Comparison of ENCODE assay signal across 32 cellular contexts in the genomic region with DNA sequence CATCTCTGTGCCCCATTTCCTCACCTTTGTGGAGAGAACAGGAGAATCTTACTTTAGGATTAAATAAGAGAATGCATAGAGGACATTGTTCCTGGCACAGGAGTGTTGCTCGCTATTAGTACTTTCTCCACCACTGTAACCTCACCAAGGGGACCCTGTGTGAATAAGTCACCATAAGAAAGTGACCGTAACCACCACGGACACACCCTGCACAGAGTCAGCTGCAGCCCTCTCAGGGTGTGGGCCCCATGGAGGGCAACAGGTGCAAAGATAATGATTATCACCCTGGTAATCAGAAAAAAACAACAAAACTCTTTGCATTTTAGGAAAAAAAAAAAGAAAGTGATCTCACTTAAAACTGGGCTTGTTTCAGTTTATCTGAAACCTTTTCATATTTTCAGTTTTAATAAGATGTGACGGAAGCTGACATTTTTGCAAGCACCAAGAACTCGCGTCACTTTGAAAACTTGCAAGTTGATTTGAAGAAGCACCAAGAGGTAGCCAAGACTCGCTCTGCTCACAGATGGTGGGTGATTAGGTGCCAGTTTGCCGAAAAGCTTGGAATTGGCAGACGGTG.
A peak's percentile ranks its signal among the peaks of the same experiment; 100 is the strongest.
DNase-seq lines count a peak whose midpoint lies in the region; ATAC-seq and FAIRE-seq lines count a peak whose summit lies in the region.
"Had no signal": no experiment of that assay in that cellular context is flagged by ENCODE, and none has a peak within 500 bp of the region (broad histone marks: within the 10 kb centered on the region; RNA-seq: fewer than 3 reads in every experiment).

No MANE protein-coding gene starts in this region.

- H3K27me3 Mint-ChIP-seq in activated naive CD4-positive, alpha-beta T cell treated with anti-CD3 and anti-CD28 coated beads for 36 hours (ENCODE audit: low read depth), result peaks cover 9% of the 10 kb centered on the region

- CTCF ChIA-PET in activated naive CD4-positive, alpha-beta T cell treated with anti-CD3 and anti-CD28 coated beads for 36 hours (lab: Charles Lee), result interaction anchor here (0.6 to 1.6 kb wide), 2 partner anchors 8 to 30 kb away, joined by 3 read pairs; no protein-coding TSS in a partner anchor

- no peak overlapping the region for H3K27ac Mint-ChIP-seq in stimulated activated effector memory CD8-positive, alpha-beta T cell treated with anti-CD3 and anti-CD28 coated beads, Interleukin-12 subunit alpha, Interleukin-12 subunit beta, amount 100 ng/mL, for 72 hours
- no peak overlapping the region for H3K27ac Mint-ChIP-seq in activated naive CD4-positive, alpha-beta T cell treated with anti-CD3 and anti-CD28 coated beads for 36 hours
- H3K27ac Mint-ChIP-seq: activated CD8-positive, alpha-beta T cell treated with anti-CD3 and anti-CD28 coated beads, Interleukin-2, amount 10 ng/mL, durations not matched to agents 7 days and 5 days; CD4-positive, alpha-beta memory T cell; GM23338; stimulated activated naive CD8-positive, alpha-beta T cell treated with anti-CD3 and anti-CD28 coated beads, Interleukin-15, Interleukin-2, amounts not matched to agents 100 ng/mL and 50 ng/mL, for 24 hours had no signal

- H3K4me1 ChIP-seq in small intestine (ENCODE audit: control insufficient read depth in 2 of 2, insufficient read depth in 1 of 2, low read depth in 1 of 2, low read length in 1 of 2), result no peaks in the 10 kb centered on the region
- H3K4me1 ChIP-seq: spleen, thyroid gland had no signal

- H3K4me1 Mint-ChIP-seq in stimulated activated effector memory CD8-positive, alpha-beta T cell treated with anti-CD3 and anti-CD28 coated beads, Interleukin-12 subunit alpha, Interleukin-12 subunit beta, amount 100 ng/mL, for 72 hours, result no peaks in the 10 kb centered on the region
- no peaks in the 10 kb centered on the region for H3K4me1 Mint-ChIP-seq in activated naive CD4-positive, alpha-beta T cell treated with anti-CD3 and anti-CD28 coated beads for 36 hours (ENCODE audit: low read depth)

- intact Hi-C loops in activated naive CD4-positive, alpha-beta T cell treated with anti-CD3 and anti-CD28 coated beads for 36 hours (cut with micrococcal nuclease), result no loop called here

- H3K27me3 ChIP-seq in small intestine (ENCODE audit: control insufficient read depth in 2 of 2, insufficient read depth in 2 of 2, low read length in 2 of 2), result peaks cover 0 to 3% of the 10 kb centered on the region in 2 donors
- H3K27me3 ChIP-seq: thyroid gland had no signal

- H3K36me3 ChIP-seq in small intestine (ENCODE audit: control insufficient read depth in 2 of 2, insufficient read depth in 2 of 2, low read length in 2 of 2), result no peaks in the 10 kb centered on the region
- H3K36me3 ChIP-seq: spleen, thyroid gland had no signal

- WGBS in small intestine, 3 donors, result 60 to 70% (median 63%) methylated on average over 9 of the region's 9 CpGs

- H3K36me3 Mint-ChIP-seq in stimulated activated effector memory CD8-positive, alpha-beta T cell treated with anti-CD3 and anti-CD28 coated beads, Interleukin-12 subunit alpha, Interleukin-12 subunit beta, amount 100 ng/mL, for 72 hours, result no peaks in the 10 kb centered on the region
- no peaks in the 10 kb centered on the region for H3K36me3 Mint-ChIP-seq in activated naive CD4-positive, alpha-beta T cell treated with anti-CD3 and anti-CD28 coated beads for 36 hours (ENCODE audit: low read depth)
- H3K36me3 Mint-ChIP-seq: CD4-positive, alpha-beta memory T cell had no signal

- H3K9me3 ChIP-seq in small intestine (ENCODE audit: control insufficient read depth, low read depth), result no peaks in the 10 kb centered on the region
- H3K9me3 ChIP-seq: spleen, thyroid gland had no signal

- H3K27ac ChIP-seq in small intestine (ENCODE audit: low read depth in 1 of 2, low read length in 1 of 2), result no peak overlapping the region
- H3K27ac ChIP-seq: 22Rv1, dorsolateral prefrontal cortex, spleen, thyroid gland had no signal

- peak; percentile 63 for ATAC-seq in GM19455 (IDR thresholded peaks at IDR 0.05; ENCODE audit: unreplicated experiment)
- ATAC-seq in stimulated activated effector memory CD8-positive, alpha-beta T cell treated with anti-CD3 and anti-CD28 coated beads, Interleukin-12 subunit alpha, Interleukin-12 subunit beta, amount 100 ng/mL, for 72 hours, result peak; percentile 49
- ATAC-seq: activated CD8-positive, alpha-beta T cell treated with anti-CD3 and anti-CD28 coated beads, Interleukin-2, amount 10 ng/mL, durations not matched to agents 7 days and 5 days; activated T-cell treated with anti-CD3 and anti-CD28 coated beads, Interleukin-2, amount 50 U/mL, for 4 hours; GM23338; PC-3 had no signal

- no peak overlapping the region for H3K4me3 ChIP-seq in small intestine (ENCODE audit: low read depth in 1 of 2, low read length in 2 of 2)
- H3K4me3 ChIP-seq: dorsolateral prefrontal cortex, GM23338, spleen, thyroid gland had no signal

- no peaks in the 10 kb centered on the region for H3K9me3 Mint-ChIP-seq in stimulated activated effector memory CD8-positive, alpha-beta T cell treated with anti-CD3 and anti-CD28 coated beads, Interleukin-12 subunit alpha, Interleukin-12 subunit beta, amount 100 ng/mL, for 72 hours
- no peaks in the 10 kb centered on the region for H3K9me3 Mint-ChIP-seq in activated naive CD4-positive, alpha-beta T cell treated with anti-CD3 and anti-CD28 coated beads for 36 hours
- H3K9me3 Mint-ChIP-seq: activated T-cell treated with anti-CD3 and anti-CD28 coated beads, Interleukin-2, amount 50 U/mL, for 4 hours; CD4-positive, alpha-beta memory T cell; GM23338; stimulated activated naive CD8-positive, alpha-beta T cell treated with anti-CD3 and anti-CD28 coated beads, Interleukin-15, Interleukin-2, amounts not matched to agents 100 ng/mL and 50 ng/mL, for 24 hours had no signal

- no peak for FAIRE-seq in small intestine (lab: Jason Lieb, UNC)
- FAIRE-seq: GM12891 had no signal

- DNase-seq in DMS 273 (lab: John Stamatoyannopoulos, UW; ENCODE audit: unreplicated experiment) (peak; percentile 24), DMS 273 treated with DMSO at 0.1 percent for 48 hours (lab: John Stamatoyannopoulos, UW) (no peak), NCI-H146 (lab: John Stamatoyannopoulos, UW) (peak; percentile 62), small intestine (no peak), NCI-H524 treated with DMSO at 0.1 percent for 48 hours (lab: John Stamatoyannopoulos, UW) (no peak)
- no peak for DNase-seq in stimulated activated effector memory CD8-positive, alpha-beta T cell treated with anti-CD3 and anti-CD28 coated beads, Interleukin-12 subunit alpha, Interleukin-12 subunit beta, amount 100 ng/mL, for 72 hours (ENCODE audit: low spot score in 2 of 2)
- DNase-seq in activated naive CD4-positive, alpha-beta T cell treated with anti-CD3 and anti-CD28 coated beads for 36 hours, result no peak
- DNase-seq: activated CD8-positive, alpha-beta T cell treated with anti-CD3 and anti-CD28 coated beads, Interleukin-2, amount 10 ng/mL, durations not matched to agents 7 days and 5 days; activated naive CD4-positive, alpha-beta T cell treated with anti-CD3 and anti-CD28 coated beads, Interleukin-2, amount 50 U/mL, for 16 hours; activated T-cell treated with anti-CD3 and anti-CD28 coated beads, Interleukin-2, amount 50 U/mL, for 4 hours; anterior cingulate cortex; caudate nucleus; CD4-positive, alpha-beta memory T cell; DMS53; GF-D8; head of caudate nucleus; Kasumi-1; NCI-H1930; NCI-H226; NCI-H82; nucleus accumbens; PC-3; SHP77; spleen; stimulated activated CD4-positive, alpha-beta T cell treated with anti-CD3 and anti-CD28 coated beads, Interleukin-4, amount 100 ng/mL, for 24 hours; thyroid gland had no signal

- H3K4me3 Mint-ChIP-seq in stimulated activated effector memory CD8-positive, alpha-beta T cell treated with anti-CD3 and anti-CD28 coated beads, Interleukin-12 subunit alpha, Interleukin-12 subunit beta, amount 100 ng/mL, for 72 hours, result no peak overlapping the region
- H3K4me3 Mint-ChIP-seq in activated naive CD4-positive, alpha-beta T cell treated with anti-CD3 and anti-CD28 coated beads for 36 hours, result no peak overlapping the region
- H3K4me3 Mint-ChIP-seq: activated CD8-positive, alpha-beta T cell treated with anti-CD3 and anti-CD28 coated beads, Interleukin-2, amount 10 ng/mL, durations not matched to agents 7 days and 5 days; activated T-cell treated with anti-CD3 and anti-CD28 coated beads, Interleukin-2, amount 50 U/mL, for 4 hours; CD4-positive, alpha-beta memory T cell; GM23338; stimulated activated naive CD8-positive, alpha-beta T cell treated with anti-CD3 and anti-CD28 coated beads, Interleukin-15, Interleukin-2, amounts not matched to agents 100 ng/mL and 50 ng/mL, for 24 hours had no signal

Comparison
In these comparisons a context has a peak if more than half of its experiments do, and no peak if none do; other contexts are left out.
1. DNase-seq: peak in DMS 273 (single experiment) and NCI-H146 (single experiment); none in DMS 273 treated with DMSO at 0.1 percent for 48 hours (single experiment), stimulated activated effector memory CD8-positive, alpha-beta T cell treated with anti-CD3 and anti-CD28 coated beads, Interleukin-12 subunit alpha, Interleukin-12 subunit beta, amount 100 ng/mL, for 72 hours (0 of 2), small intestine (single experiment), activated naive CD4-positive, alpha-beta T cell treated with anti-CD3 and anti-CD28 coated beads for 36 hours (single experiment) and NCI-H524 treated with DMSO at 0.1 percent for 48 hours (single experiment).